ENCODE assay signal across 8 cellular contexts in the genomic region with DNA sequence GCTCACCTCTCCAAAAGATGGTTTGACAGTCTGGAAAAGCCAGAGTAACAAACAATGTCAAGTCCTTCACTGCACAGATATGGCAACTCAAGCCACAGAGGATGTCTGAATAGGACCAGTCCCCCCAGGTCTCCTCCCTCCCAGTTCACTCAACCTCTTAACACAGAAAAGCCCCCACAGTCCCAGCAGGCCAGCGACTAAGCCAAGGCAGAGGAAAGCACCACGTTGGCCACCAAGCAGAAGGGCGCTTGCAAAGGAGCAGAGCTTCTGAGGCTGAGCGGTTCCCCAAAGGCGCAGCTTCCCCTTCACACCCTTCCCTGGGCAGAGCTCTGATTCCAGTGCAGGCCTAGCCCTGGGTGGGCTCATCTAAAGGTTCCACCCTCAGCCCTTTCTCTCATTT.
DNase-seq lines count a peak whose midpoint lies in the region; ATAC-seq and TF ChIP-seq lines count a peak whose summit lies in the region.

No MANE protein-coding gene starts in this region.

- peak overlapping the region; percentile 83 to 95 (median 93) for H3K27ac Mint-ChIP-seq in CD14-positive monocyte
- peak overlapping the region; percentile 92 for H3K27ac Mint-ChIP-seq in endodermal cell
- peak overlapping the region; percentile 88 for H3K27ac Mint-ChIP-seq in type B pancreatic cell

- 18 to 38% methylated on average over 4 to 5 of the region's 5 CpGs for WGBS in endodermal cell (ENCODE audit: insufficient coverage in 1 of 2, insufficient read length in 1 of 2), 2 experiments

- peaks cover 7% of the 10 kb centered on the region for H3K4me1 ChIP-seq in endodermal cell (ENCODE audit: control insufficient read depth, insufficient read depth, low read length)
- H3K4me1 ChIP-seq in muscle layer of duodenum (ENCODE audit: control insufficient read depth in 1 of 2, insufficient read depth in 2 of 2, low read length in 2 of 2): peaks cover 16 to 26% of the 10 kb centered on the region in 2 donors

- ATAC-seq in GM19372 (IDR thresholded peaks at IDR 0.05; ENCODE audit: low read depth, unreplicated experiment) (peak; percentile 45), HG03378 (IDR thresholded peaks at IDR 0.05; ENCODE audit: unreplicated experiment) (peak; percentile 32)

- DNase-seq in CD14-positive monocyte (ENCODE audit: low spot score) (peak; percentile 53), endodermal cell (peak; percentile 74), type B pancreatic cell (ENCODE audit: extremely low spot score, unreplicated experiment) (no peak), SW480 (ENCODE audit: low spot score) (no peak)

- H3K27me3 ChIP-seq in endodermal cell (ENCODE audit: control insufficient read depth, insufficient read depth, low read length, poor library complexity, severe bottlenecking) (no peaks in the 10 kb centered on the region), muscle layer of duodenum (ENCODE audit: low read depth, low read length) (no peaks in the 10 kb centered on the region)

- no peaks in the 10 kb centered on the region for H3K9me3 ChIP-seq in endodermal cell (ENCODE audit: control insufficient read depth, low read length)
- H3K9me3 ChIP-seq in muscle layer of duodenum (ENCODE audit: control insufficient read depth in 1 of 2, low read length in 2 of 2): no peaks in the 10 kb centered on the region

- H3K9me3 Mint-ChIP-seq in CD14-positive monocyte: no peaks in the 10 kb centered on the region
- no peaks in the 10 kb centered on the region for H3K9me3 Mint-ChIP-seq in endodermal cell
- H3K9me3 Mint-ChIP-seq in type B pancreatic cell: no peaks in the 10 kb centered on the region

- H3K27me3 Mint-ChIP-seq in CD14-positive monocyte (ENCODE audit: low read depth in 3 of 3) (peaks cover 0 to 1% (median 0%) of the 10 kb centered on the region in 3 donors), endodermal cell (ENCODE audit: insufficient read depth) (no peaks in the 10 kb centered on the region), type B pancreatic cell (peaks cover 3% of the 10 kb centered on the region)

- no peak overlapping the region for H3K27ac ChIP-seq in endodermal cell (ENCODE audit: low read depth, low read length)
- peak overlapping the region; percentile 82 for H3K27ac ChIP-seq in muscle layer of duodenum (ENCODE audit: low read length)

- no peak for TF ChIP-seq CTCF in CD14-positive monocyte (IDR thresholded peaks at IDR 0.05)
- no peak for TF ChIP-seq CTCF in WI38 (IDR thresholded peaks at IDR 0.05; ENCODE audit: low read depth, low read length)
- TF ChIP-seq CTCF in endodermal cell (conservative IDR thresholded peaks at IDR 0.05): no peak
- TF ChIP-seq CTCF in type B pancreatic cell (conservative IDR thresholded peaks at IDR 0.05): no peak

- H3K4me3 ChIP-seq in WI38 (ENCODE audit: low read depth, low read length) (peak overlapping the region; percentile 85), endodermal cell (ENCODE audit: low read length) (peak overlapping the region; percentile 84), muscle layer of duodenum (ENCODE audit: low read depth in 1 of 2, low read length in 2 of 2) (peak overlapping the region; percentile 77 to 79)

- peaks cover 0 to 4% of the 10 kb centered on the region in 2 donors for H3K36me3 Mint-ChIP-seq in CD14-positive monocyte
- peaks cover 4% of the 10 kb centered on the region for H3K36me3 Mint-ChIP-seq in endodermal cell (ENCODE audit: low read depth)
- no peaks in the 10 kb centered on the region for H3K36me3 Mint-ChIP-seq in type B pancreatic cell

- H3K4me3 Mint-ChIP-seq in CD14-positive monocyte: peak overlapping the region; percentile 95 to 100
- peak overlapping the region; percentile 66 for H3K4me3 Mint-ChIP-seq in endodermal cell
- H3K4me3 Mint-ChIP-seq in type B pancreatic cell: peak overlapping the region; percentile 89

- H3K9ac ChIP-seq in endodermal cell (ENCODE audit: extremely low read depth, low read length, poor library complexity, severe bottlenecking): peak overlapping the region; percentile 58

- no peaks in the 10 kb centered on the region for H3K36me3 ChIP-seq in endodermal cell (ENCODE audit: control insufficient read depth, insufficient read depth, low read length)
- no peaks in the 10 kb centered on the region for H3K36me3 ChIP-seq in muscle layer of duodenum (ENCODE audit: control insufficient read depth in 1 of 2, insufficient read depth in 2 of 2, low read length in 2 of 2)

- intact Hi-C loops in CD14-positive monocyte (cut with micrococcal nuclease): loop anchor here in 1 of 2 donors (5.0 kb wide), 1 partner anchor 36 kb away; no protein-coding TSS in a partner anchor

- H3K4me1 Mint-ChIP-seq in CD14-positive monocyte (peaks cover 58% of the 10 kb centered on the region), endodermal cell (peaks cover 48% of the 10 kb centered on the region), type B pancreatic cell (ENCODE audit: unreplicated experiment) (peaks cover 37% of the 10 kb centered on the region)

Comparison
In these comparisons a context has a peak if more than half of its experiments do, and no peak if none do; other contexts are left out.
1. DNase-seq: peak in CD14-positive monocyte (single experiment) and endodermal cell (single experiment); none in type B pancreatic cell (single experiment) and SW480 (single experiment).
2. Peak in every context shown above with its lines, with median percentiles within 50 percentile points of each other: H3K27ac Mint-ChIP-seq, H3K4me3 Mint-ChIP-seq and H3K4me3 ChIP-seq.